Comparison of ENCODE assay signal across 8 cellular contexts in the genomic region with DNA sequence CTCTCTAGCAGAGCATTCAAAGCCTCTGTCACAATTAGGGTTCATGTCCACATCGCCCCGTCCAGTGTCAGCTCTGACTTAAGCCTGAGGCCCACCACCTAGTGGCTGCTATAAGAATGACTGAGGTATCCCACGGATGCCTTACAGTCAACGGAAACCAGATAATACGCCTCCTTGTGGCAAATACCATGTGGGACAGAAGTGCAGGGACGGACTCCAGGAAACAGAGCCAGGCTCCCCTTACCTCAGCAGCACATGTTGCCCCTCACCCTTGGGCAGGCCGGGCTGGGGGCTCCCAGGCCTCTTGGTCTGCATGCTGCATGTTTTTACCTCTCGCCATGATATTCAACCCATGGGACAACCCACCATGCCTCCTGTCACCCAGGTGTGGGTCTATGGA.
DNase-seq lines count a peak whose midpoint lies in the region; ATAC-seq and TF ChIP-seq lines count a peak whose summit lies in the region.

No MANE protein-coding gene starts in this region.

- no peak overlapping the region for H3K27ac ChIP-seq in parathyroid adenoma

- H3K79me2 ChIP-seq in parathyroid adenoma = no peaks in the 10 kb centered on the region

- TF ChIP-seq CTCF in parathyroid adenoma (IDR thresholded peaks at IDR 0.05) = peak; percentile 59

- no peak overlapping the region for H3K9ac ChIP-seq in parathyroid adenoma

- no peaks in the 10 kb centered on the region for H3K4me1 ChIP-seq in parathyroid adenoma

- no peaks in the 10 kb centered on the region for H3K9me3 ChIP-seq in parathyroid adenoma (ENCODE audit: control insufficient read depth, low read length)

- no peaks in the 10 kb centered on the region for H3K36me3 ChIP-seq in parathyroid adenoma (ENCODE audit: control insufficient read depth, insufficient read depth, low read length)

- peak overlapping the region; percentile 3 for H2AFZ ChIP-seq in parathyroid adenoma

- no peaks in the 10 kb centered on the region for H3K27me3 ChIP-seq in parathyroid adenoma (ENCODE audit: control insufficient read depth, insufficient read depth, low read length)

- DNase-seq in GDM1 (lab: John Stamatoyannopoulos, UW) = peak; percentile 37
- DNase-seq in NCI-H446 treated with DMSO at 0.1 percent for 48 hours (lab: John Stamatoyannopoulos, UW) = peak; percentile 13
- DNase-seq in activated CD4-positive, alpha-beta T cell treated with anti-CD3 and anti-CD28 coated beads, Interleukin-2, amount 50 U/mL, for 48 hours = peak; percentile 35 to 53
- DNase-seq in fibroblast of the conjunctiva (ENCODE audit: low read depth) = peak; percentile 60
- no peak for DNase-seq in cerebellum (ENCODE audit: low spot score)

- ATAC-seq in HG02678 (IDR thresholded peaks at IDR 0.05; ENCODE audit: unreplicated experiment) = peak; percentile 65
- no peak for ATAC-seq in GM21737 (IDR thresholded peaks at IDR 0.05; ENCODE audit: unreplicated experiment)

- no peak overlapping the region for H3K4me3 ChIP-seq in parathyroid adenoma (ENCODE audit: low read depth, low read length)

- H3K4me2 ChIP-seq in parathyroid adenoma (ENCODE audit: low read length) = no peak overlapping the region
